Comparison of ENCODE assay signal across 8 cellular contexts in genomic region chr15:85349062-85349461, GRCh38. TPM values are rescaled to one million over a fixed set of nuclear protein-coding genes. Genes with fewer than 3 reads are reported as not detected.
DNase-seq lines count a peak whose midpoint lies in the region; ATAC-seq and TF ChIP-seq lines count a peak whose summit lies in the region.
"Not testable (repeated sequence)": the region's sequence is repeated elsewhere in the genome, so short reads cannot be mapped to it uniquely, and the experiment has no call there.

No MANE protein-coding gene starts in this region.

- TF ChIP-seq POLR2A in adrenal gland (IDR thresholded peaks at IDR 0.05), result not testable (repeated sequence)

- not testable (repeated sequence) for H3K23ac ChIP-seq in trophoblast cell (ENCODE audit: low read length)

- not testable (repeated sequence) for H3K14ac ChIP-seq in trophoblast cell (ENCODE audit: low read length)

- not testable (repeated sequence) for H3K36me3 Mint-ChIP-seq in type B pancreatic cell

- 46 to 57% (median 51%) methylated on average over 4 of the region's 4 CpGs for whole genome bisulfite sequencing in adrenal gland, 4 donors
- no CpG with 5 or more reads among the region's 4 CpGs for WGBS in trophoblast cell (ENCODE audit: extremely low coverage, insufficient coverage, insufficient read length)

- H3K9me3 Mint-ChIP-seq in type B pancreatic cell, result not testable (repeated sequence)

- peak in 1 of 2 donors; percentile 36 for ATAC-seq in left cardiac atrium
- ATAC-seq in mucosa of descending colon, result peak; percentile 22

- H3K4me3 Mint-ChIP-seq in type B pancreatic cell, result not testable (repeated sequence)

- DNase-seq in H4 (ENCODE audit: low spot score) (peak; percentile 40), adrenal gland (peak; percentile 69 to 92 (median 86)), fibroblast of gingiva (ENCODE audit: low read depth) (peak; percentile 56), left cardiac atrium (peak; percentile 51), left kidney (ENCODE audit: low read depth, low spot score) (peak; percentile 64), trophoblast cell (peak; percentile 89 to 93)
- not testable (repeated sequence) for DNase-seq in mucosa of descending colon; type B pancreatic cell (ENCODE audit: extremely low spot score, unreplicated experiment)

- H3K27me3 Mint-ChIP-seq in type B pancreatic cell, result not testable (repeated sequence)

- H3K27ac ChIP-seq in adrenal gland, result peak overlapping the region in 3 of 5 donors; percentile 4 to 38 (median 21)
- H3K27ac ChIP-seq in trophoblast cell (ENCODE audit: low read depth, low read length), result not testable (repeated sequence)

- not testable (repeated sequence) for H4K12ac ChIP-seq in trophoblast cell (ENCODE audit: low read depth, low read length)

- H3K9ac ChIP-seq in trophoblast cell (ENCODE audit: low read length), result not testable (repeated sequence)

- not testable (repeated sequence) for H3K79me1 ChIP-seq in trophoblast cell (ENCODE audit: low read length)

- not testable (repeated sequence) for H3K4me1 ChIP-seq in adrenal gland (replicated peaks in 1 of 2); mucosa of descending colon (ENCODE audit: low read depth)
- peaks cover 8 to 11% of the 10 kb centered on the region in 2 experiments for H3K4me1 ChIP-seq in trophoblast cell (ENCODE audit: control insufficient read depth in 1 of 2, insufficient read depth in 2 of 2, low read length in 2 of 2)

- H3K36me3 ChIP-seq in adrenal gland (replicated peaks in 1 of 2); mucosa of descending colon (ENCODE audit: low read depth); trophoblast cell (ENCODE audit: control insufficient read depth in 1 of 2, insufficient read depth in 2 of 2, low read length in 2 of 2): not testable (repeated sequence)

- H3K27ac Mint-ChIP-seq in type B pancreatic cell, result peak overlapping the region; percentile 39

- not testable (repeated sequence) for H3K18ac ChIP-seq in trophoblast cell (ENCODE audit: low read length)

- H2AFZ ChIP-seq in trophoblast cell (ENCODE audit: insufficient read depth, low read length, poor library complexity), result not testable (repeated sequence)

- not testable (repeated sequence) for H2AK5ac ChIP-seq in trophoblast cell (ENCODE audit: low read length)

- H4K91ac ChIP-seq in trophoblast cell (ENCODE audit: low read depth, low read length), result not testable (repeated sequence)

- intact Hi-C loops in adrenal gland (cut with DNase I); left cardiac atrium (cut with DNase I); mucosa of descending colon (cut with DNase I, micrococcal nuclease): not testable (repeated sequence)

- not testable (repeated sequence) for H4K8ac ChIP-seq in trophoblast cell (ENCODE audit: low read depth, low read length)

- H3K4me3 ChIP-seq in adrenal gland; mucosa of descending colon; trophoblast cell (ENCODE audit: low read depth, low read length): not testable (repeated sequence)

- not testable (repeated sequence) for H3K4ac ChIP-seq in trophoblast cell (ENCODE audit: low read depth, low read length)

- TF ChIP-seq CTCF in adrenal gland (IDR thresholded peaks at IDR 0.05); mucosa of descending colon (IDR thresholded peaks at IDR 0.05); type B pancreatic cell (conservative IDR thresholded peaks at IDR 0.05): not testable (repeated sequence)

- not testable (repeated sequence) for H3K79me2 ChIP-seq in trophoblast cell (ENCODE audit: control insufficient read depth, insufficient read depth, low read length, poor library complexity)

- peak overlapping the region; percentile 21 for H2BK5ac ChIP-seq in trophoblast cell (ENCODE audit: low read depth, low read length, poor library complexity)

- H3K27me3 ChIP-seq in adrenal gland; trophoblast cell (ENCODE audit: insufficient read depth, low read length): not testable (repeated sequence)

- not testable (repeated sequence) for H3K4me1 Mint-ChIP-seq in type B pancreatic cell (ENCODE audit: unreplicated experiment)

- H2BK12ac ChIP-seq in trophoblast cell (ENCODE audit: low read length), result not testable (repeated sequence)

- H2BK120ac ChIP-seq in trophoblast cell (ENCODE audit: insufficient read depth, low read length, poor library complexity), result peak overlapping the region; percentile 32

- not testable (repeated sequence) for H3K4me2 ChIP-seq in trophoblast cell (ENCODE audit: low read length)

- not testable (repeated sequence) for H3K9me3 ChIP-seq in adrenal gland (replicated peaks in 1 of 3); mucosa of descending colon; trophoblast cell (ENCODE audit: insufficient read depth, low read depth, low read length)

RNA-seq across cellular contexts. Expression of gene AKAP13, which starts 31.3 kb away (rescaled TPM):
- 13.8 and 16.6 TPM in 2 replicates for total RNA-seq in H4 (2014; rRNA removed; shearing (Covaris generic))
- total RNA-seq in adrenal gland (100 to 1,000 TPM in 4 of 8 donors, 10 to 100 TPM in 4; 69.3 to 144 (median 108) TPM), left cardiac atrium (100 to 1,000 TPM; 217 to 302 TPM), mucosa of descending colon (100 to 1,000 TPM; 141 to 173 (median 150) TPM), type B pancreatic cell (ENCODE audit: low replicate concordance) (60.5 and 75.7 TPM in 2 replicates)
- polyA plus RNA-seq in adrenal gland, result 10 to 100 TPM; 42.7 to 83.6 (median 63.0) TPM
- polyA plus RNA-seq in trophoblast cell (2013), result 24.8 and 27.3 TPM in 2 replicates
